In genomic region chr3:142934897-142935269, GRCh38 we compare ENCODE assay signal across 30 cellular contexts. TPM values are rescaled to one million over a fixed set of nuclear protein-coding genes. Genes with fewer than 3 reads are reported as not detected.
"Had no signal": no experiment of that assay in that cellular context is flagged by ENCODE, and none has a peak within 500 bp of the region (broad histone marks: within the 10 kb centered on the region; RNA-seq: fewer than 3 reads in every experiment).

No MANE protein-coding gene starts in this region.

- H3K27me3 ChIP-seq: suprapubic skin, testis, thyroid gland, tibial artery, tibial nerve, transverse colon, upper lobe of left lung, uterus, vagina had no signal

- H3K4me1 ChIP-seq: stomach, suprapubic skin, testis, thyroid gland, tibial artery, tibial nerve, upper lobe of left lung, upper lobe of right lung, uterus, vagina had no signal

- H3K27ac ChIP-seq: stomach, suprapubic skin, testis, thoracic aorta, thyroid gland, tibial artery, tibial nerve, transverse colon, upper lobe of left lung, upper lobe of right lung, uterus, vagina had no signal

- H3K4me3 ChIP-seq: stomach, suprapubic skin, testis, thoracic aorta, thyroid gland, tibial artery, tibial nerve, transverse colon, upper lobe of left lung, upper lobe of right lung, uterus, vagina had no signal

- H3K36me3 ChIP-seq: stomach, suprapubic skin, thoracic aorta, thyroid gland, tibial artery, tibial nerve, transverse colon, upper lobe of left lung, upper lobe of right lung, uterus, vagina had no signal

- DNase-seq: stimulated activated CD4-positive, alpha-beta T cell treated with anti-CD3 and anti-CD28 coated beads, Interleukin-2, amount 100 ng/mL, for 48 hours; stimulated activated CD4-positive, alpha-beta T cell treated with anti-CD3 and anti-CD28 coated beads, Interleukin-4, amount 100 ng/mL, for 1 hour; stimulated activated CD4-positive, alpha-beta T cell treated with anti-CD3 and anti-CD28 coated beads, Interleukin-4, amount 100 ng/mL, for 24 hours; stimulated activated CD4-positive, alpha-beta T cell treated with anti-CD3 and anti-CD28 coated beads, Interleukin-4, amount 100 ng/mL, for 4 hours; stimulated activated CD8-positive, alpha-beta memory T cell treated with anti-CD3 and anti-CD28 coated beads, Interleukin-4, amount 100 ng/mL, for 48 hours; stimulated activated naive B cell treated with anti-CD40 and anti-IgM and Interleukin-4, amounts not matched to agents 10 μg/mL and 1 μg/mL and 100 μg/mL, for 72 hours; stimulated activated naive CD4-positive, alpha-beta T cell; stimulated activated naive CD4-positive, alpha-beta T cell treated with Interleukin-2 at 50 U/mL for 16 hours; stimulated activated naive CD8-positive, alpha-beta T cell treated with anti-CD3 and anti-CD28 coated beads, Interleukin-15, amount 100 ng/mL, for 72 hours; stimulated activated naive CD8-positive, alpha-beta T cell treated with anti-CD3 and anti-CD28 coated beads, Interleukin-15, Interleukin-2, amounts not matched to agents 100 U/mL and 50 U/mL, for 24 hours; stomach; substantia nigra; testis; thyroid gland; tibial artery; transverse colon; trophoblast cell; upper lobe of left lung; upper lobe of right lung; uterus had no signal

- ATAC-seq: stimulated activated effector memory CD8-positive, alpha-beta T cell treated with anti-CD3 and anti-CD28 coated beads, Interleukin-12 subunit alpha, Interleukin-12 subunit beta, amount 100 ng/mL, for 72 hours; stimulated activated memory B cell treated with anti-CD40 and anti-IgM and Interleukin-4, amounts not matched to agents 10 μg/mL and 1 μg/mL and 100 μg/mL, for 72 hours; stimulated activated naive B cell treated with anti-CD40 and anti-IgM and Interleukin-4, amounts not matched to agents 10 μg/mL and 1 μg/mL and 100 μg/mL, for 72 hours; stimulated activated naive CD8-positive, alpha-beta T cell treated with anti-CD3 and anti-CD28 coated beads, Interleukin-15, amount 100 ng/mL, for 72 hours; stimulated activated naive CD8-positive, alpha-beta T cell treated with anti-CD3 and anti-CD28 coated beads, Interleukin-15, Interleukin-2, amounts not matched to agents 100 U/mL and 50 U/mL, for 24 hours; upper lobe of right lung had no signal

- FAIRE-seq: urothelium cell line had no signal

- H3K9me3 ChIP-seq: stomach, suprapubic skin, testis, thoracic aorta, thyroid gland, tibial artery, tibial nerve, transverse colon, upper lobe of left lung, upper lobe of right lung, uterus, vagina had no signal

RNA-seq across cellular contexts. Expression of gene PAQR9, which starts 28.6 kb away (rescaled TPM):
- total RNA-seq: stomach, subcutaneous adipose tissue, suprapubic skin, thyroid gland, tibial nerve, transverse colon, upper lobe of left lung, upper lobe of right lung, ureter, urinary bladder, vagina had no signal
- polyA plus RNA-seq: stomach had no signal
